Comparison of ENCODE assay signal across 14 cellular contexts in genomic region chr10:88908194-88908593, GRCh38. TPM values are rescaled to one million over a fixed set of nuclear protein-coding genes. Genes with fewer than 3 reads are reported as not detected.
"Had no signal": no experiment of that assay in that cellular context is flagged by ENCODE, and none has a peak within 500 bp of the region (broad histone marks: within the 10 kb centered on the region; RNA-seq: fewer than 3 reads in every experiment).

No MANE protein-coding gene starts in this region.

- DNase-seq: activated B cell treated with CpG ODN at 0.5 μM for 24 hours; hypothalamus; kidney glomerular epithelial cell; stimulated activated CD4-positive, alpha-beta T cell treated with anti-CD3 and anti-CD28 coated beads, Interleukin-2, amount 100 ng/mL, for 48 hours; stomach; T-helper 2 cell had no signal

- H3K27me3 Mint-ChIP-seq: activated B cell treated with CpG ODN at 0.5 μM for 24 hours had no signal

- H3K9me3 Mint-ChIP-seq: activated B cell treated with CpG ODN at 0.5 μM for 24 hours had no signal

- ATAC-seq: sciatic nerve had no signal

- H3K4me3 Mint-ChIP-seq: activated B cell treated with CpG ODN at 0.5 μM for 24 hours had no signal

- H3K27ac Mint-ChIP-seq: activated B cell treated with CpG ODN at 0.5 μM for 24 hours had no signal

- FAIRE-seq: endometrium, TTC549 had no signal

RNA-seq across cellular contexts. Expression of gene ANKRD22, which starts 56.5 kb away (rescaled TPM):
- total RNA-seq: activated B cell treated with CpG ODN at 0.5 μM for 24 hours, ascending aorta, esophagus muscularis mucosa, fibroblast of villous mesenchyme, pulmonary artery endothelial cell, sciatic nerve, thoracic aorta had no signal
